Comparison of ENCODE assay signal across 8 cellular contexts in the genomic region with DNA sequence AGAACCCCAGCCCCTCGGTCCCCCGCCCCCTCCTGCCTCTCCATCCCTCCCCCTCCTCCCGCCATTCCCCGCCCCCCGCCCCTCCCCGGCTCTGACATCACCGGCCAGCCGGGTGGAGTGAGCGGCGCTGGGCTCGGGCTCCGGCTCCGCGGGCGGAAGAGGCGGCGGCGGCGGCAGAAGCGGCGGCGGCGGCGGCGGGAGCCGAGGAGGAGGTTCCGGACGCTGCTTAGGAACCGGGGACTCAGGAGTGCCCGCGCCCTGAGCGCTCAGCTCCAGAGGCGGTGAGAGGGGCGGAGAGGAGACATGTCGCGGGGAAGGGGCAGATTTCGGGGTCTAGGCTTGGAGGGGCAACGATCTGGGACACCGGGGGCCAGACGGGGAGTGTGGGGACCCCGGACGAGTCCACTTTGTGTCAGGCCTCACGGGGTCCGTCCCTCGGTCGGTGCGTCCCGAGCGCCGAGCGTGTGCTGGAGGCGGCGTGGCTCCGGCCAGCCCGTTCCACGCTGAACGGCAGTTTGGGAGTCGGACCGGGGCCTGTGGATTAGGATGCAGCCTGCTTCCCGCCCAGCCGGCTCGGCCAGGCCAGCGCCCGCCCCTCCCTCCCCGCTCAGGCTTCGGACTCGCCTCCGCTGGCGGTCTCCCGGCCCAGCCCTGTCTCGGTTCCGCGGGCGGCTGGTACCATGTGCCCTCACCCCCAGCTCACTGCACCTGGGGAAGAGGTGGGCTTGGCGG. TPM values are rescaled to one million over a fixed set of nuclear protein-coding genes. Genes with fewer than 3 reads are reported as not detected.
DNase-seq lines count a peak whose midpoint lies in the region; ATAC-seq and TF ChIP-seq lines count a peak whose summit lies in the region.

Gene PEA15 (plus strand): TSS at position 143 of the 732 bp plus-strand sequence. CDS start 6,161 bp downstream, outside the sequence.

- peak within 1 kb of the TSS; percentile 89 for H3K4me3 ChIP-seq in neuron (ENCODE audit: low read length)
- peak within 1 kb of the TSS; percentile 91 to 93 for H3K4me3 ChIP-seq in stomach smooth muscle (ENCODE audit: low read length in 2 of 2)

- TF ChIP-seq CTCF in foreskin keratinocyte (conservative IDR thresholded peaks at IDR 0.05) = no peak

- H3K27me3 ChIP-seq in foreskin keratinocyte = no peaks in the 10 kb centered on the region
- H3K27me3 ChIP-seq in neuron (ENCODE audit: insufficient read depth, low read length) = no peaks in the 10 kb centered on the region
- no peaks in the 10 kb centered on the region for H3K27me3 ChIP-seq in stomach smooth muscle (ENCODE audit: control insufficient read depth in 1 of 2, insufficient read depth in 2 of 2, low read length in 2 of 2)

- H3K4me1 ChIP-seq in foreskin keratinocyte = peaks cover 6% of the 10 kb centered on the region
- H3K4me1 ChIP-seq in neuron (ENCODE audit: insufficient read depth, low read length) = peaks cover 39% of the 10 kb centered on the region
- H3K4me1 ChIP-seq in stomach smooth muscle (ENCODE audit: control insufficient read depth, insufficient read depth, low read length) = peaks cover 54% of the 10 kb centered on the region

- H3K27ac ChIP-seq in foreskin keratinocyte (peak within 1 kb of the TSS; percentile 88), stomach smooth muscle (ENCODE audit: low read length) (peak within 1 kb of the TSS; percentile 85)

- ATAC-seq in HG03460 (IDR thresholded peaks at IDR 0.05; ENCODE audit: unreplicated experiment) = peak; percentile 37
- peak; percentile 64 for ATAC-seq in foreskin keratinocyte

- H3K9me3 ChIP-seq in neuron (ENCODE audit: low read length) = no peaks in the 10 kb centered on the region
- no peaks in the 10 kb centered on the region for H3K9me3 ChIP-seq in stomach smooth muscle (ENCODE audit: control insufficient read depth in 2 of 2, low read length in 2 of 2)

- H3K36me3 ChIP-seq in neuron (ENCODE audit: insufficient read depth, low read length) (peaks cover 11% of the 10 kb centered on the region), stomach smooth muscle (ENCODE audit: control insufficient read depth in 2 of 2, insufficient read depth in 2 of 2, low read length in 2 of 2) (peaks cover 0 to 6% of the 10 kb centered on the region in 2 donors)

- peak within 1 kb of the TSS; percentile 51 for H2AFZ ChIP-seq in neuron (ENCODE audit: low read depth, low read length)

- H3K9ac ChIP-seq in stomach smooth muscle (ENCODE audit: low read length in 2 of 2) = peak within 1 kb of the TSS; percentile 90 to 92

- peak; percentile 53 for TF ChIP-seq POLR2A in GM18526 (IDR thresholded peaks at IDR 0.05; ENCODE audit: extremely low read depth, insufficient read length)
- TF ChIP-seq POLR2A in Raji (IDR thresholded peaks at IDR 0.05; ENCODE audit: insufficient read depth, low read depth, low read length) = peak; percentile 56

- DNase-seq in AG08395 (ENCODE audit: low spot score) (peak; percentile 92), activated gamma-delta T cell treated with Interleukin-2 at 50 U/mL for 16 hours (peak; percentile 60), foreskin keratinocyte (no peak)

RNA-seq across cellular contexts. Expression of gene PEA15, which starts in this region (rescaled TPM):
- 167 and 176 TPM in 2 replicates for total RNA-seq in foreskin keratinocyte
- 165 and 172 TPM in 2 replicates for polyA plus RNA-seq in foreskin keratinocyte

Comparison
In these comparisons a context has a peak if more than half of its experiments do, and no peak if none do; other contexts are left out.
1. DNase-seq: peak in AG08395 (single experiment) and activated gamma-delta T cell treated with Interleukin-2 at 50 U/mL for 16 hours (single experiment); none in foreskin keratinocyte (0 of 2).